ENCODE assay signal across 10 cellular contexts in genomic region chr13:77919351-77920294, GRCh38. TPM values are rescaled to one million over a fixed set of nuclear protein-coding genes. Genes with fewer than 3 reads are reported as not detected.
DNase-seq lines count a peak whose midpoint lies in the region; ATAC-seq and TF ChIP-seq lines count a peak whose summit lies in the region.
"Had no signal": no experiment of that assay in that cellular context is flagged by ENCODE, and none has a peak within 500 bp of the region (broad histone marks: within the 10 kb centered on the region; RNA-seq: fewer than 3 reads in every experiment).

No MANE protein-coding gene starts in this region.

- no peak overlapping the region for H3K4me3 Mint-ChIP-seq in activated naive CD8-positive, alpha-beta T cell treated with anti-CD3 and anti-CD28 coated beads, Interleukin-2, amount 50 U/mL, for 24 hours
- no peak overlapping the region for H3K4me3 Mint-ChIP-seq in chondrocyte (ENCODE audit: unreplicated experiment)

- no peak for TF ChIP-seq CTCF in gastrocnemius medialis (IDR thresholded peaks at IDR 0.05 in 4 of 5, conservative IDR thresholded peaks at IDR 0.05 in 1 of 5)
- TF ChIP-seq CTCF in chondrocyte (IDR thresholded peaks at IDR 0.05), result no peak

- no peaks in the 10 kb centered on the region for H3K4me1 Mint-ChIP-seq in activated naive CD8-positive, alpha-beta T cell treated with anti-CD3 and anti-CD28 coated beads, Interleukin-2, amount 50 U/mL, for 24 hours
- H3K4me1 Mint-ChIP-seq in chondrocyte (ENCODE audit: low read depth), result peaks cover 6% of the 10 kb centered on the region

- H3K36me3 Mint-ChIP-seq in activated naive CD8-positive, alpha-beta T cell treated with anti-CD3 and anti-CD28 coated beads, Interleukin-2, amount 50 U/mL, for 24 hours (ENCODE audit: low read depth), result no peaks in the 10 kb centered on the region
- H3K36me3 Mint-ChIP-seq in chondrocyte (ENCODE audit: low read depth), result no peaks in the 10 kb centered on the region

- peak overlapping the region; percentile 58 to 75 (median 64) for H3K4me3 ChIP-seq in gastrocnemius medialis
- H3K4me3 ChIP-seq: BLaER1 treated with 17β-estradiol and CSF1 and Interleukin-3, amounts not matched to agents 10 nM and 100 nM had no signal

- intact Hi-C loops in gastrocnemius medialis (cut with DNase I; ENCODE audit: low total_unique reads), result loop anchor here (10.0 kb wide), 1 partner anchor 65 kb away; no protein-coding TSS in a partner anchor

- in situ Hi-C loops in gastrocnemius medialis (cut with MboI; ENCODE audit: low sequenced_read_pairs in 4 of 4), result no loop called here

- H3K4me1 ChIP-seq in gastrocnemius medialis, result no peaks in the 10 kb centered on the region
- H3K4me1 ChIP-seq: BLaER1 treated with 17β-estradiol and CSF1 and Interleukin-3, amounts not matched to agents 10 nM and 100 nM had no signal

- DNase-seq in NCI-H345 (lab: John Stamatoyannopoulos, UW) (peak; percentile 44), NCI-H345 treated with DMSO at 0.1 percent for 48 hours (lab: John Stamatoyannopoulos, UW; ENCODE audit: unreplicated experiment) (no peak), hypothalamus (lab: John Stamatoyannopoulos, UW) (peak in 46 of 51 donors; percentile 5 to 76 (median 34)), gastrocnemius medialis (peak; percentile 10 to 27), DMS114 treated with DMSO at 0.1 percent for 48 hours (lab: John Stamatoyannopoulos, UW; ENCODE audit: unreplicated experiment) (no peak), chondrocyte (ENCODE audit: low spot score) (no peak)
- no peak for DNase-seq in activated naive CD8-positive, alpha-beta T cell treated with anti-CD3 and anti-CD28 coated beads, Interleukin-2, amount 50 U/mL, for 24 hours

- peak overlapping the region; percentile 45 to 76 (median 65) for H3K27ac ChIP-seq in gastrocnemius medialis
- H3K27ac ChIP-seq: BLaER1 treated with 17β-estradiol and CSF1 and Interleukin-3, amounts not matched to agents 10 nM and 100 nM had no signal

- TF ChIP-seq POLR2A in gastrocnemius medialis (IDR thresholded peaks at IDR 0.05), result peak; percentile 27 to 31

- ATAC-seq in activated naive CD8-positive, alpha-beta T cell treated with anti-CD3 and anti-CD28 coated beads, Interleukin-2, amount 50 U/mL, for 24 hours, result peak; percentile 57
- peak; percentile 55 to 62 for ATAC-seq in gastrocnemius medialis
- ATAC-seq in GM19328 (IDR thresholded peaks at IDR 0.05; ENCODE audit: unreplicated experiment), result no peak

- peaks cover 2 to 23% (median 7%) of the 10 kb centered on the region in 3 donors for H3K27me3 ChIP-seq in gastrocnemius medialis
- H3K27me3 ChIP-seq: BLaER1 treated with 17β-estradiol and CSF1 and Interleukin-3, amounts not matched to agents 10 nM and 100 nM had no signal

- H3K27ac Mint-ChIP-seq in activated naive CD8-positive, alpha-beta T cell treated with anti-CD3 and anti-CD28 coated beads, Interleukin-2, amount 50 U/mL, for 24 hours, result no peak overlapping the region
- H3K27ac Mint-ChIP-seq in chondrocyte (ENCODE audit: unreplicated experiment), result no peak overlapping the region

- peaks cover 35% of the 10 kb centered on the region for H3K27me3 Mint-ChIP-seq in activated naive CD8-positive, alpha-beta T cell treated with anti-CD3 and anti-CD28 coated beads, Interleukin-2, amount 50 U/mL, for 24 hours
- H3K27me3 Mint-ChIP-seq in chondrocyte (ENCODE audit: low read depth), result peaks cover 8% of the 10 kb centered on the region

- no peaks in the 10 kb centered on the region for H3K9me3 Mint-ChIP-seq in activated naive CD8-positive, alpha-beta T cell treated with anti-CD3 and anti-CD28 coated beads, Interleukin-2, amount 50 U/mL, for 24 hours
- no peaks in the 10 kb centered on the region for H3K9me3 Mint-ChIP-seq in chondrocyte (ENCODE audit: low read depth)

- no peaks in the 10 kb centered on the region for H3K36me3 ChIP-seq in gastrocnemius medialis
- H3K36me3 ChIP-seq: BLaER1 treated with 17β-estradiol and CSF1 and Interleukin-3, amounts not matched to agents 10 nM and 100 nM had no signal

- no peaks in the 10 kb centered on the region for H3K9me3 ChIP-seq in gastrocnemius medialis

RNA-seq across cellular contexts. Expression of gene EDNRB, which starts 1.0 kb away (rescaled TPM):
- total RNA-seq in gastrocnemius medialis, result 10 to 100 TPM; 13.6 to 35.1 (median 20.1) TPM
- total RNA-seq in chondrocyte, result 0.12 TPM in 1 of 3 replicates, not detected in the others
- total RNA-seq: T-helper 2 cell treated with Interferon-gamma antibody and Interleukin-4, amounts not matched to agents 100 ng/mL and 5 ng/mL, for 36 hours had no signal

Comparison
In these comparisons a context has a peak if more than half of its experiments do, and no peak if none do; other contexts are left out.
1. DNase-seq: peak in NCI-H345 (single experiment), hypothalamus (46 of 51) and gastrocnemius medialis (2 of 2); none in NCI-H345 treated with DMSO at 0.1 percent for 48 hours (single experiment), activated naive CD8-positive, alpha-beta T cell treated with anti-CD3 and anti-CD28 coated beads, Interleukin-2, amount 50 U/mL, for 24 hours (single experiment), DMS114 treated with DMSO at 0.1 percent for 48 hours (single experiment) and chondrocyte (single experiment).
2. RNA of gene EDNRB, which starts 1.0 kb away (total RNA-seq): 13.6 to 35.1 TPM in gastrocnemius medialis; 0.12 TPM in chondrocyte; every median in the first group is over 10 times any median in the second.